Comparison of ENCODE assay signal across 9 cellular contexts in the genomic region with DNA sequence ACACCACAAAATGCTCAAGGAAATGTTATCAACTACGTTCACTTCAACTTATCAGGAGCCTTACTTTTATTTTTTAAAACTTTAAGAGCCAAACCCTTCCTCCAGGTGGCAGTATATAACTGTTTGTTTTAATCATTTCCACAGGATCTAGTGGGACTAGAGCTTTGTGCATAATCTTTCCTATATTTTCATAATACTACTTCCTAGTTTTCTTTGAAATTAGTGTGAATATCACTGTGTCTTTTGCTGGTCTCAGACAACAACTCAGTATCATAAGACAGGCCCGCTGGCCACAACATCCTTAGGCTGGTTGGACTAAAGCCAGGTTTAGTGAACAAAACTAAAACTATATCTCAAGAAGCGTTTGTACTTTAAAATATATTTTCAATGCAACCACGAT.
DNase-seq lines count a peak whose midpoint lies in the region; ATAC-seq lines count a peak whose summit lies in the region.
"Had no signal": no experiment of that assay in that cellular context is flagged by ENCODE, and none has a peak within 500 bp of the region (broad histone marks: within the 10 kb centered on the region; RNA-seq: fewer than 3 reads in every experiment).

No MANE protein-coding gene starts in this region.

- peaks cover 40% of the 10 kb centered on the region for H3K4me1 Mint-ChIP-seq in activated CD4-positive, alpha-beta T cell treated with anti-CD3 and anti-CD28 coated beads, Interleukin-2, amount 10 ng/mL, durations not matched to agents 7 days and 5 days
- H3K4me1 Mint-ChIP-seq in T-helper 17 cell: peaks cover 13% of the 10 kb centered on the region

- H3K9me3 Mint-ChIP-seq in activated CD4-positive, alpha-beta T cell treated with anti-CD3 and anti-CD28 coated beads, Interleukin-2, amount 10 ng/mL, durations not matched to agents 7 days and 5 days: no peaks in the 10 kb centered on the region

- H3K27me3 Mint-ChIP-seq in activated CD4-positive, alpha-beta T cell treated with anti-CD3 and anti-CD28 coated beads, Interleukin-2, amount 10 ng/mL, durations not matched to agents 7 days and 5 days: no peaks in the 10 kb centered on the region
- no peaks in the 10 kb centered on the region for H3K27me3 Mint-ChIP-seq in T-helper 17 cell
- H3K27me3 Mint-ChIP-seq: activated naive CD8-positive, alpha-beta T cell had no signal

- peak; percentile 38 for DNase-seq in activated CD4-positive, alpha-beta T cell treated with anti-CD3 and anti-CD28 coated beads, Interleukin-2, amount 10 ng/mL, durations not matched to agents 7 days and 5 days
- no peak for DNase-seq in activated CD4-positive, alpha-beta T cell treated with anti-CD3 and anti-CD28 coated beads for 1 hour
- peak; percentile 30 for DNase-seq in NCI-H1417 treated with DMSO at 0.1 percent for 48 hours (lab: John Stamatoyannopoulos, UW)
- DNase-seq in T-helper 17 cell: no peak
- peak; percentile 47 for DNase-seq in fibroblast of the conjunctiva (ENCODE audit: low read depth)
- peak; percentile 64 for DNase-seq in renal cortical epithelial cell (ENCODE audit: low read depth)
- no peak for DNase-seq in activated gamma-delta T cell treated with Interleukin-2 at 50 U/mL for 16 hours
- DNase-seq in stimulated activated CD4-positive, alpha-beta T cell treated with anti-CD3 and anti-CD28 coated beads, Interleukin-4, amount 100 ng/mL, for 1 hour: no peak

- POLR2A ChIA-PET in activated CD4-positive, alpha-beta T cell treated with anti-CD3 and anti-CD28 coated beads, Interleukin-2, amount 10 ng/mL, durations not matched to agents 7 days and 5 days (lab: Charles Lee): no interaction called here

- CTCF ChIA-PET in activated CD4-positive, alpha-beta T cell treated with anti-CD3 and anti-CD28 coated beads, Interleukin-2, amount 10 ng/mL, durations not matched to agents 7 days and 5 days (lab: Charles Lee): interaction anchor here (0.7 to 1.9 kb wide), 6 partner anchors 10 to 360 kb away, joined by 3 to 4 read pairs (median 3); no protein-coding TSS in a partner anchor

- no peak overlapping the region for H3K4me3 Mint-ChIP-seq in activated CD4-positive, alpha-beta T cell treated with anti-CD3 and anti-CD28 coated beads, Interleukin-2, amount 10 ng/mL, durations not matched to agents 7 days and 5 days
- H3K4me3 Mint-ChIP-seq in T-helper 17 cell: no peak overlapping the region
- H3K4me3 Mint-ChIP-seq: activated naive CD8-positive, alpha-beta T cell had no signal

- no peaks in the 10 kb centered on the region for H3K9me3 ChIP-seq in T-helper 17 cell (ENCODE audit: control insufficient read depth, low read length, poor library complexity, severe bottlenecking)

- peaks cover 21% of the 10 kb centered on the region for H3K36me3 Mint-ChIP-seq in activated CD4-positive, alpha-beta T cell treated with anti-CD3 and anti-CD28 coated beads, Interleukin-2, amount 10 ng/mL, durations not matched to agents 7 days and 5 days (ENCODE audit: low read depth)
- H3K36me3 Mint-ChIP-seq in T-helper 17 cell (ENCODE audit: low read depth): no peaks in the 10 kb centered on the region

- ATAC-seq in T-helper 17 cell: peak; percentile 64

- H3K27ac Mint-ChIP-seq in activated CD4-positive, alpha-beta T cell treated with anti-CD3 and anti-CD28 coated beads, Interleukin-2, amount 10 ng/mL, durations not matched to agents 7 days and 5 days: no peak overlapping the region
- no peak overlapping the region for H3K27ac Mint-ChIP-seq in T-helper 17 cell
- H3K27ac Mint-ChIP-seq: activated naive CD8-positive, alpha-beta T cell had no signal

Comparison
In these comparisons a context has a peak if more than half of its experiments do, and no peak if none do; other contexts are left out.
1. DNase-seq: peak in activated CD4-positive, alpha-beta T cell treated with anti-CD3 and anti-CD28 coated beads, Interleukin-2, amount 10 ng/mL, durations not matched to agents 7 days and 5 days (single experiment), NCI-H1417 treated with DMSO at 0.1 percent for 48 hours (single experiment), fibroblast of the conjunctiva (single experiment) and renal cortical epithelial cell (single experiment); none in activated CD4-positive, alpha-beta T cell treated with anti-CD3 and anti-CD28 coated beads for 1 hour (single experiment), T-helper 17 cell (0 of 3), activated gamma-delta T cell treated with Interleukin-2 at 50 U/mL for 16 hours (single experiment) and stimulated activated CD4-positive, alpha-beta T cell treated with anti-CD3 and anti-CD28 coated beads, Interleukin-4, amount 100 ng/mL, for 1 hour (single experiment).